ENCODE assay signal across 7 cellular contexts in genomic region chr9:79572891-79573696, GRCh38. TPM values are rescaled to one million over a fixed set of nuclear protein-coding genes. Genes with fewer than 3 reads are reported as not detected.
DNase-seq lines count a peak whose midpoint lies in the region; ATAC-seq and TF ChIP-seq lines count a peak whose summit lies in the region.

No MANE protein-coding gene starts in this region.

- no peak for TF ChIP-seq POLR2A in sigmoid colon (IDR thresholded peaks at IDR 0.05)

- H3K27ac ChIP-seq in SK-N-MC: no peak overlapping the region
- H3K27ac ChIP-seq in angular gyrus (ENCODE audit: low read depth, low read length): peak overlapping the region; percentile 84
- peak overlapping the region; percentile 93 to 97 (median 94) for H3K27ac ChIP-seq in sigmoid colon

- H3K9me3 ChIP-seq in SK-N-MC (ENCODE audit: low read depth, low read length): no peaks in the 10 kb centered on the region
- H3K9me3 ChIP-seq in sigmoid colon: no peaks in the 10 kb centered on the region

- DNase-seq in SK-N-MC (ENCODE audit: low read depth, low spot score): no peak
- DNase-seq in hypothalamus (lab: John Stamatoyannopoulos, UW): peak in 38 of 51 donors; percentile 9 to 75 (median 50)
- DNase-seq in sigmoid colon: peak; percentile 73
- DNase-seq in dedifferentiated amniotic fluid mesenchymal stem cell (ENCODE audit: extremely low spot score): no peak

- H3K27me3 ChIP-seq in sigmoid colon: no peaks in the 10 kb centered on the region

- H3K36me3 ChIP-seq in SK-N-MC (ENCODE audit: insufficient read depth, low read length) (no peaks in the 10 kb centered on the region), sigmoid colon (no peaks in the 10 kb centered on the region)

- WGBS in sigmoid colon, 2 donors: 0 to 1% methylated on average over 96 of the region's 96 CpGs

- H3K4me3 ChIP-seq in SK-N-MC (peak overlapping the region; percentile 70), sigmoid colon (peak overlapping the region; percentile 89 to 94 (median 94))

- ATAC-seq in GM18867 (IDR thresholded peaks at IDR 0.05; ENCODE audit: unreplicated experiment) (peak; percentile 5), HG03196 (IDR thresholded peaks at IDR 0.05; ENCODE audit: unreplicated experiment) (no peak)

- intact Hi-C loops in sigmoid colon (cut with DNase I): loop anchor here (5.0 to 10.0 kb wide), 3 partner anchors 114 to 1224 kb away; no protein-coding TSS in a partner anchor

- no peak for TF ChIP-seq CTCF in sigmoid colon (IDR thresholded peaks at IDR 0.05)

- H3K9ac ChIP-seq in SK-N-MC (ENCODE audit: insufficient read length): no peak overlapping the region

- peaks cover 0 to 36% (median 23%) of the 10 kb centered on the region in 4 donors for H3K4me1 ChIP-seq in sigmoid colon

- no peak for TF ChIP-seq EP300 in sigmoid colon (IDR thresholded peaks at IDR 0.05)

RNA-seq across cellular contexts. Expression of gene TLE4, which starts 1.3 kb away (rescaled TPM):
- total RNA-seq in sigmoid colon: 10 to 100 TPM; 29.1 to 60.9 (median 34.6) TPM
- polyA plus RNA-seq in sigmoid colon: 10 to 100 TPM in 1 of 3 donors, 1 to 10 TPM in 2; 7.6 to 11.6 (median 8.4) TPM

Comparison
In these comparisons a context has a peak if more than half of its experiments do, and no peak if none do; other contexts are left out.
1. DNase-seq: peak in hypothalamus (38 of 51) and sigmoid colon (single experiment); none in SK-N-MC (single experiment) and dedifferentiated amniotic fluid mesenchymal stem cell (single experiment).